In the genomic region with DNA sequence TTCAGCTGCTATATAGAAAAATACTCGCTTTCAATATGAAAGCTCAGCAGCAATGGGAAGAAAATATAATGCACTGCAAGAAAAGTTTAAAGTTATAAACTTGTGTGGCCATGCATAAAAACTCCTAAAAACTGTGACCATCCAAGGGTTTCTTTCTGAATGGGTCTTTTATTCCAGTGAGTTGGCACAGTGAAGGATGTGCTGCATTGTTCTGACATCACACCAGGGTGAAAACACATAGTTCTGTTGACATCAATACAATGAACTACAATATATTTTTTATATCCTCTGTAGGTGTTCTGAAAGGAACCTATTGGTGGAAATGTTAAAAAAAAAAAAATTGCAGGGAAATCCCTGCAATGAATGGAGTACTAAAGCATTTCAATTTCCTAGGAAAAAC, we compare ENCODE assay signal across 27 cellular contexts.
DNase-seq lines count a peak whose midpoint lies in the region; ATAC-seq and TF ChIP-seq lines count a peak whose summit lies in the region.
"Had no signal": no experiment of that assay in that cellular context is flagged by ENCODE, and none has a peak within 500 bp of the region (broad histone marks: within the 10 kb centered on the region; RNA-seq: fewer than 3 reads in every experiment).

No MANE protein-coding gene starts in this region.

- H3K36me3 Mint-ChIP-seq in neural progenitor cell = peaks cover 2% of the 10 kb centered on the region
- H3K36me3 Mint-ChIP-seq: CD8-positive, alpha-beta T cell had no signal

- H3F3A ChIP-seq in neural progenitor cell (ENCODE audit: low read depth) = no peaks in the 10 kb centered on the region

- no peak overlapping the region for H2AFZ ChIP-seq in neural progenitor cell (replicated peaks)

- H3K4me3 Mint-ChIP-seq in neural progenitor cell = peak overlapping the region; percentile 7
- H3K4me3 Mint-ChIP-seq: B cell; CD8-positive, alpha-beta T cell had no signal

- no peaks in the 10 kb centered on the region for H3K79me2 ChIP-seq in neural progenitor cell (ENCODE audit: low read depth)

- H3K27me3 Mint-ChIP-seq in neural progenitor cell (ENCODE audit: insufficient read depth, low read depth) = peaks cover 3% of the 10 kb centered on the region

- peaks cover 10% of the 10 kb centered on the region for H3K4me1 ChIP-seq in neural progenitor cell
- H3K4me1 ChIP-seq: SJSA1 had no signal

- no peaks in the 10 kb centered on the region for H4K20me1 ChIP-seq in neural progenitor cell (ENCODE audit: low read depth)

- no peaks in the 10 kb centered on the region for H3K27me3 ChIP-seq in neural progenitor cell
- H3K27me3 ChIP-seq: SJSA1 had no signal

- peak overlapping the region; percentile 93 for H3K27ac Mint-ChIP-seq in neural progenitor cell
- H3K27ac Mint-ChIP-seq: B cell; CD8-positive, alpha-beta T cell had no signal

- TF ChIP-seq CTCF in neural progenitor cell (IDR thresholded peaks at IDR 0.05) = no peak

- no peaks in the 10 kb centered on the region for H3K9me3 ChIP-seq in neural progenitor cell (ENCODE audit: low read depth)
- H3K9me3 ChIP-seq: SJSA1 had no signal

- H3K4me1 Mint-ChIP-seq in neural progenitor cell = peaks cover 31% of the 10 kb centered on the region
- H3K4me1 Mint-ChIP-seq: B cell had no signal

- no peak overlapping the region for H3K9ac ChIP-seq in neural progenitor cell

- DNase-seq in inferior parietal cortex (ENCODE audit: extremely low spot score) (peak; percentile 66), neural progenitor cell (ENCODE audit: low spot score) (no peak), H4 (ENCODE audit: low spot score) (no peak)
- DNase-seq in NK-92 treated with Interleukin-12 subunit alpha and Interleukin-12 subunit beta, amount 100 ng/mL, for 24 hours (lab: John Stamatoyannopoulos, UW) = no peak
- DNase-seq: CD8-positive, alpha-beta T cell; DMS 273 treated with DMSO at 0.1 percent for 48 hours; DMS79; EL; GDM1; KBM-7; MV-4-11; NCI-H1105; NCI-H1436 treated with DMSO at 0.1 percent for 48 hours; NCI-H187 treated with DMSO at 0.1 percent for 48 hours; NCI-H2171 treated with DMSO at 0.1 percent for 48 hours; NCI-H345; NCI-H524; NCI-H748 treated with DMSO at 0.1 percent for 48 hours; PC-3 had no signal

- H3K4me3 ChIP-seq in neural progenitor cell = no peak overlapping the region
- H3K4me3 ChIP-seq: SJSA1 had no signal

- H3K36me3 ChIP-seq in neural progenitor cell = no peaks in the 10 kb centered on the region
- H3K36me3 ChIP-seq: SJSA1 had no signal

- H3K27ac ChIP-seq in cingulate gyrus (ENCODE audit: low read depth, low read length) (peak overlapping the region; percentile 65), neural progenitor cell (no peak overlapping the region), temporal lobe (ENCODE audit: low read depth, low read length) (peak overlapping the region; percentile 81)
- H3K27ac ChIP-seq: C4-2B, SJSA1 had no signal

- no peak overlapping the region for H3K4me2 ChIP-seq in neural progenitor cell

- ATAC-seq in HG02763 (IDR thresholded peaks at IDR 0.05; ENCODE audit: unreplicated experiment) = no peak
- no peak for ATAC-seq in HG02970 (IDR thresholded peaks at IDR 0.05; ENCODE audit: low FRiP score, unreplicated experiment)
- ATAC-seq: CD8-positive, alpha-beta T cell; PC-3; Right ventricle myocardium inferior had no signal

- peaks cover 2% of the 10 kb centered on the region for H3K9me3 Mint-ChIP-seq in neural progenitor cell
- H3K9me3 Mint-ChIP-seq: CD8-positive, alpha-beta T cell had no signal
